8 cellular contexts compared by ENCODE assay signal in genomic region chr11:20387262-20388095, GRCh38. TPM values are rescaled to one million over a fixed set of nuclear protein-coding genes. Genes with fewer than 3 reads are reported as not detected.
DNase-seq lines count a peak whose midpoint lies in the region; ATAC-seq and TF ChIP-seq lines count a peak whose summit lies in the region.

Gene PRMT3, plus strand, starts transcription at chr11:20387716. Its CDS starts 31 bp downstream, at chr11:20387747.

- no peaks in the 10 kb centered on the region for H3K27me3 ChIP-seq in PC-9 (ENCODE audit: insufficient read depth, low read depth)
- no peaks in the 10 kb centered on the region for H3K27me3 ChIP-seq in mucosa of rectum (ENCODE audit: control insufficient read depth in 2 of 2, insufficient read depth in 2 of 2, low read length in 2 of 2)

- peak; percentile 96 for TF ChIP-seq CTCF in PC-9 (conservative IDR thresholded peaks at IDR 0.05)
- peak; percentile 98 for TF ChIP-seq CTCF in epithelial cell of proximal tubule (conservative IDR thresholded peaks at IDR 0.05; ENCODE audit: low read depth, low read length)

- CTCF ChIA-PET in PC-9 (lab: Charles Lee) = no interaction called here

- peaks cover 9% of the 10 kb centered on the region; the same call in 1 of the 2 replicates for H3F3A ChIP-seq in PC-9 (ENCODE audit: insufficient read depth, low read depth)

- H4K20me1 ChIP-seq in PC-9 (ENCODE audit: insufficient read depth) = peaks cover 4% of the 10 kb centered on the region; the same call in 1 of the 2 replicates

- H3K9me2 ChIP-seq in PC-9 (ENCODE audit: insufficient read depth) = no peaks in the 10 kb centered on the region

- H3K4me3 ChIP-seq in PC-9 (peak within 1 kb of the TSS; percentile 83), epithelial cell of proximal tubule (ENCODE audit: low read depth, low read length) (peak within 1 kb of the TSS; percentile 94), mucosa of rectum (ENCODE audit: low read length in 2 of 2) (peak within 1 kb of the TSS; percentile 94 to 98)

- POLR2A ChIA-PET in PC-9 (lab: Charles Lee; ENCODE audit: unreplicated experiment) = interaction anchor here (0.5 kb wide), 1 partner anchor 1131 kb away, joined by 4 read pairs; no protein-coding TSS in a partner anchor

- H3K9me3 ChIP-seq in PC-9 (ENCODE audit: insufficient read depth, low read depth) (no peaks in the 10 kb centered on the region), mucosa of rectum (ENCODE audit: control insufficient read depth in 2 of 2, low read length in 2 of 2) (no peaks in the 10 kb centered on the region)

- H3K9ac ChIP-seq in mucosa of rectum (ENCODE audit: low read depth in 1 of 2, low read length in 2 of 2) = peak within 1 kb of the TSS; percentile 96 to 99

- peak within 1 kb of the TSS; percentile 93 for H3K4me2 ChIP-seq in PC-9

- H3K79me2 ChIP-seq in PC-9 (ENCODE audit: low read depth) = peaks cover 33% of the 10 kb centered on the region

- intact Hi-C loops in PC-9 (cut with micrococcal nuclease; ENCODE audit: unreplicated experiment) = loop anchor here (1.0 kb wide), 1 partner anchor 20 kb away; no protein-coding TSS in a partner anchor

- BruUV-seq in PC-9 (replicated peaks; lab: Mats Ljungman, UMichigan) = no TSS peak

- H3K27ac ChIP-seq in PC-9 (peak within 1 kb of the TSS; percentile 82), mucosa of rectum (ENCODE audit: low read depth in 2 of 2, low read length in 2 of 2) (peak within 1 kb of the TSS; percentile 97)

- peak; percentile 83 for ATAC-seq in GM21737 (IDR thresholded peaks at IDR 0.05; ENCODE audit: unreplicated experiment)

- H3K36me3 ChIP-seq in PC-9 (ENCODE audit: low read depth) (peaks cover 1% of the 10 kb centered on the region; the same call in 1 of the 2 replicates), mucosa of rectum (ENCODE audit: control insufficient read depth in 2 of 2, insufficient read depth in 2 of 2, low read length in 2 of 2) (peaks cover 4 to 6% of the 10 kb centered on the region in 2 donors)

- peaks cover 14% of the 10 kb centered on the region; the same call in 1 of the 2 replicates for H3K4me1 ChIP-seq in PC-9 (replicated peaks; ENCODE audit: insufficient read depth)
- peaks cover 10 to 11% of the 10 kb centered on the region in 2 donors for H3K4me1 ChIP-seq in mucosa of rectum (ENCODE audit: control insufficient read depth in 2 of 2, insufficient read depth in 2 of 2, low read length in 2 of 2)

- H2AFZ ChIP-seq in PC-9 = peak within 1 kb of the TSS; percentile 90

- DNase-seq in DMS79 (lab: John Stamatoyannopoulos, UW) = peak; percentile 80
- DNase-seq in KG1 (lab: John Stamatoyannopoulos, UW) = peak; percentile 93
- peak; percentile 80 to 96 for DNase-seq in PC-9
- DNase-seq in activated T-cell treated with anti-CD3 and anti-CD28 coated beads, Interleukin-2, amount 50 U/mL, for 1 hour = peak; percentile 99
- DNase-seq in epithelial cell of proximal tubule (ENCODE audit: low read depth) = peak; percentile 19
- DNase-seq in stimulated activated CD8-positive, alpha-beta memory T cell treated with anti-CD3 and anti-CD28 coated beads, Interleukin-4, amount 100 ng/mL, for 4 hours (ENCODE audit: low read depth in 2 of 2, low spot score in 1 of 2) = peak; percentile 93 to 95

RNA-seq across cellular contexts. Expression of gene PRMT3, which starts in this region (rescaled TPM):
- total RNA-seq in PC-9 (2021) (20.9 and 23.6 TPM in 2 replicates), epithelial cell of proximal tubule (12.5 and 33.1 TPM in 2 replicates)

Comparison
In these comparisons a context has a peak if more than half of its experiments do, and no peak if none do; other contexts are left out.
1. Peak in every context shown above with its lines: DNase-seq, ATAC-seq, H3K4me3 ChIP-seq and H3K27ac ChIP-seq.
2. DNase-seq: peak in every context shown above with its lines; median percentile 99 in activated T-cell treated with anti-CD3 and anti-CD28 coated beads, Interleukin-2, amount 50 U/mL, for 1 hour; 94 in stimulated activated CD8-positive, alpha-beta memory T cell treated with anti-CD3 and anti-CD28 coated beads, Interleukin-4, amount 100 ng/mL, for 4 hours; 93 in KG1; 88 in PC-9; 80 in DMS79; 19 in epithelial cell of proximal tubule.